In the genomic region with DNA sequence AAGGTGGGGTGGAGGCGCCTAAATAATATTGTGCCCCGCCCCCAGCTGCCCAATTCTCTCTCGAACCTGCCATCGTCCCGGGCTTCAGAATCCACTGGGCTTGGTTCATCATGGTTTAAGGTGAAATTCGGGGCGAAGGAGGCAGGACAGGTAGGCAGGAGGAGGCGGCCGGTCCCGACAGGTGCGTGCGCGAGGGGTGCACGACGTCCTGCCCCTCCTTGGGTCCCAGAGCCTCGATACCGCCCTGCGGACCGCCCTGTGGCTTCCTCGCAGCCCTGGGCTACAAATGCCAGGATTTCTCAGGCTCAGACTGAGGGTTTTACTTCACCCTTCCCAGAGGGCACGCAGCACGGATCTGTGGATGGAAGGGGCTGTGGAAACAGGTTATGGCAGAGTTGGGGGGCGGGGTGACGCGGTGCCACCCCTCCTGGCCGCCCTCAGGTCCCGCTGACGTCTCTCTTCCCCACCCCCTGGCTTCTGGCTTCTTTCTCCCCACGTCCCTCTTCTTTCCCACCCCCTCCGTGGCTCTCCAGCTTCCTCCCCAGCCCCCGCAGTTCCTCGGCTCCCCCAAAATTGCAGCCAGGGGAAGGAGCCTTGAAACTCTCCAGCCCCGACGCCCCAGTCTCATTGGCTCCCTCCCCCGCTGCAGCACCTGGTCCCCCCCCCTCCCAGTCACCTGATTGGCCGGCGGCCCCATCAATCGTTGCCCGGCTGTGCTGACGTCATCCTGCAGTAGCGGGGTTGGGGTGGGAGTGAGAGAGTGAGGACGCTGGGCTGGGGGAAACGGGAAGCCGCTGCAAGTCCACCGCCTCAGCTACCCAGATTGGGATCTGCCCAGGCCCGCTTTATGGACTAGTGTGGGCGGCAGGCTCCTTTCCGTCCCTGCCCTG, we compare ENCODE assay signal across 1 cellular context.
TF ChIP-seq lines count a peak whose summit lies in the region.

TSS of gene CLSTN3 (plus strand) at position 725 of the 890 bp plus-strand sequence. CDS start 278 bp downstream, outside the sequence.

TF ChIP-seq in SK-N-SH, 30 proteins besides CTCF, POLR2A, EP300 and RAD21 (continued from another document):
- TF ChIP-seq USF2 (IDR thresholded peaks at IDR 0.05; ENCODE audit: borderline replicate concordance, low read depth, low read length) (no peak), SIN3A (IDR thresholded peaks at IDR 0.05; ENCODE audit: borderline replicate concordance, low read depth, low read length) (no peak), USF1 (IDR thresholded peaks at IDR 0.05; ENCODE audit: borderline replicate concordance, low read depth) (no peak), TAF1 (IDR thresholded peaks at IDR 0.05; ENCODE audit: borderline replicate concordance, low read depth, low read length) (no peak), NFIC (IDR thresholded peaks at IDR 0.05; ENCODE audit: borderline replicate concordance) (no peak), NRF1 (IDR thresholded peaks at IDR 0.05; ENCODE audit: low read depth, low read length) (no peak), RXRA (IDR thresholded peaks at IDR 0.05; ENCODE audit: borderline replicate concordance, low read depth) (no peak), GATA2 (CRISPR knock-in tag; IDR thresholded peaks at IDR 0.05) (no peak), RCOR1 (IDR thresholded peaks at IDR 0.05; ENCODE audit: low read length) (no peak), MEF2A (IDR thresholded peaks at IDR 0.05; ENCODE audit: borderline replicate concordance, low read depth) (no peak), TEAD4 (IDR thresholded peaks at IDR 0.05; ENCODE audit: borderline replicate concordance, insufficient read depth) (no peak), CHD2 (IDR thresholded peaks at IDR 0.05; ENCODE audit: low read length, partially characterized antibody) (peak; percentile 38)
- TF ChIP-seq, protein P1, sequence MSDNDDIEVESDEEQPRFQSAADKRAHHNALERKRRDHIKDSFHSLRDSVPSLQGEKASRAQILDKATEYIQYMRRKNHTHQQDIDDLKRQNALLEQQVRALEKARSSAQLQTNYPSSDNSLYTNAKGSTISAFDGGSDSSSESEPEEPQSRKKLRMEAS (IDR thresholded peaks at IDR 0.05; ENCODE audit: low read depth) = no peak
